In the genomic region with DNA sequence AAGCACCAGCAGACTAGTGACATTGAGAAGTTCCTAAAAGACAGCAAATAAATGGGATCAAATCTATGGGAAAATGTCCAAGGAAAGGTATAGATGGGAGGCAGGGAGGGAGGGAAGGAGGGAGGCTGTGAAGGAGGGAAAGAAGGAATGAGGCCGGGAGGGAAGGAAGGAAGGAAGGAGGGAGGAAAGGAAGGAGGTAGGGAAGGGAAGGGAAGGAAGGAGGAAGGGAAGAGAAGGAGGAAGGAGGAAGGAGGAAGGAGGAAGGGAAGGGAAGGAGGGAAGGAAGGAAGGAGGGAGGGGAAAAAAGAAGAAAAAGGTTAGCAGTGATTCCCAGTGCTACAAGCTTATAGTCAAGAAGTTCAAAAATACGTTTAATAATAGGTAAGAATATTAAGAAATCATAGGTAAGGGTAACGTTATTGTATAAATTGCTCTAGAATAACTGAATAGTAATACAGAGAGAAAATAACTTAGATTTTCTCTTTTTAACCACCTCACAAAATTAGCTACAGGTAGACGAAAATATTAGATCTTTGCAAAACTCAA, we compare ENCODE assay signal across 3 cellular contexts.
TF ChIP-seq lines count a peak whose summit lies in the region.

No MANE protein-coding gene starts in this region.

TF ChIP-seq in HepG2, 621 proteins besides CTCF, POLR2A, EP300 and RAD21:
- no peak for TF ChIP-seq ZMAT3 (CRISPR knock-in tag; conservative IDR thresholded peaks at IDR 0.05)
- no peak for TF ChIP-seq THAP8 (CRISPR knock-in tag; IDR thresholded peaks at IDR 0.05; ENCODE audit: borderline replicate concordance)
- TF ChIP-seq HNRNPK (IDR thresholded peaks at IDR 0.05; ENCODE audit: low read depth, low read length, poor library complexity, severe bottlenecking): peak; percentile 32
- TF ChIP-seq PCBP1 (IDR thresholded peaks at IDR 0.05; ENCODE audit: borderline replicate concordance, low read depth, low read length): 0 out of 2 replicates have a peak, but pooled peaks have one; percentile 77
- TF ChIP-seq PCBP2 (optimal IDR thresholded peaks at IDR 0.05; ENCODE audit: low read depth, low read length, poor library complexity, severe bottlenecking): peak; percentile 93
- no peak for TF ChIP-seq EHMT2 (IDR thresholded peaks at IDR 0.05; ENCODE audit: borderline replicate concordance, low read depth, low read length)
- TF ChIP-seq ZNF713 (CRISPR knock-in tag; IDR thresholded peaks at IDR 0.05): no peak

TF ChIP-seq in IMR-90, 13 proteins besides CTCF, POLR2A, EP300 and RAD21:
- TF ChIP-seq MAZ (IDR thresholded peaks at IDR 0.05; ENCODE audit: borderline replicate concordance, low read depth, low read length): no peak
- no peak for TF ChIP-seq FOS (IDR thresholded peaks at IDR 0.05; ENCODE audit: low read depth, low read length)
- TF ChIP-seq CHD1 (IDR thresholded peaks at IDR 0.05; ENCODE audit: low read depth, low read length): no peak
- no peak for TF ChIP-seq NFE2L2 (IDR thresholded peaks at IDR 0.05; ENCODE audit: low read depth, low read length)
- TF ChIP-seq BHLHE40 (IDR thresholded peaks at IDR 0.05; ENCODE audit: low read depth, low read length): no peak
- no peak for TF ChIP-seq MXI1 (IDR thresholded peaks at IDR 0.05; ENCODE audit: borderline replicate concordance, low read depth, low read length)
- no peak for TF ChIP-seq SMC3 (IDR thresholded peaks at IDR 0.05; ENCODE audit: low read depth, low read length)
- TF ChIP-seq, protein P1, sequence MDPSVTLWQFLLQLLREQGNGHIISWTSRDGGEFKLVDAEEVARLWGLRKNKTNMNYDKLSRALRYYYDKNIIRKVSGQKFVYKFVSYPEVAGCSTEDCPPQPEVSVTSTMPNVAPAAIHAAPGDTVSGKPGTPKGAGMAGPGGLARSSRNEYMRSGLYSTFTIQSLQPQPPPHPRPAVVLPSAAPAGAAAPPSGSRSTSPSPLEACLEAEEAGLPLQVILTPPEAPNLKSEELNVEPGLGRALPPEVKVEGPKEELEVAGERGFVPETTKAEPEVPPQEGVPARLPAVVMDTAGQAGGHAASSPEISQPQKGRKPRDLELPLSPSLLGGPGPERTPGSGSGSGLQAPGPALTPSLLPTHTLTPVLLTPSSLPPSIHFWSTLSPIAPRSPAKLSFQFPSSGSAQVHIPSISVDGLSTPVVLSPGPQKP (IDR thresholded peaks at IDR 0.05; ENCODE audit: borderline replicate concordance, low read depth, low read length): no peak
- TF ChIP-seq RFX5 (IDR thresholded peaks at IDR 0.05; ENCODE audit: low read depth, low read length): no peak
- no peak for TF ChIP-seq MAFK (IDR thresholded peaks at IDR 0.05; ENCODE audit: low read depth, low read length)
- TF ChIP-seq USF2 (IDR thresholded peaks at IDR 0.05; ENCODE audit: low read depth, low read length): no peak
- TF ChIP-seq CEBPB (IDR thresholded peaks at IDR 0.05; ENCODE audit: low read depth, low read length): no peak
- TF ChIP-seq RCOR1 (IDR thresholded peaks at IDR 0.05; ENCODE audit: insufficient replicate concordance, low read length): no peak

TF ChIP-seq in H1, 55 proteins besides CTCF, POLR2A, EP300 and RAD21:
- no peak for TF ChIP-seq ZNF274 (IDR thresholded peaks at IDR 0.05; ENCODE audit: borderline replicate concordance, extremely low read depth, low read length)
- TF ChIP-seq TCF12 (IDR thresholded peaks at IDR 0.05; ENCODE audit: low read depth, low read length): no peak
